22 cellular contexts compared by ENCODE assay signal in the genomic region with DNA sequence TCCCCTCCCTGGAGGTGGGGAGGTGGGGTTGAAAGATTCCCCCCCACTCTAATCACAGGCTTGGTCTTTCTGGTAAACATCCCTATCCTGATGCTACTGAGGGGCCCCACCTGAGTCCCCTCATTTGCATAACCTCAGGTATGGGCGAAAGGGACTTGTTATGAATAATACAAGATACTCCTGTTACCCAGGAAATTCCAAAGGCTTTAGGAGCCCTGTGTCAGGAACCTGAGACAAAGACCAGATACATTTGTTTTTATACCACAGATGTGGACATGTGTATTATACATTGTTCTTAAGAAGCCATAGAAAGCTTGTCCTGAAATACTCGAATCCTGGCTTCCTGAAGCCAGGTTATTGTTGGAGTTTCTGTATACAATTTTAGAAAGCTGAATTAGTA.
"Had no signal": no experiment of that assay in that cellular context is flagged by ENCODE, and none has a peak within 500 bp of the region (broad histone marks: within the 10 kb centered on the region; RNA-seq: fewer than 3 reads in every experiment).

No MANE protein-coding gene starts in this region.

- H3K27ac ChIP-seq: dorsolateral prefrontal cortex, esophagus squamous epithelium, left lung, prostate gland, right atrium auricular region, thoracic aorta, tibial nerve, upper lobe of right lung, uterus had no signal

- H3K4me3 ChIP-seq: dorsolateral prefrontal cortex, esophagus squamous epithelium, left lung, prostate gland, right atrium auricular region, thoracic aorta, tibial nerve, upper lobe of right lung, uterus had no signal

- DNase-seq: dorsolateral prefrontal cortex; effector CD4-positive, alpha-beta T cell; esophagus squamous epithelium; kidney; left cardiac atrium; left lung; naive thymus-derived CD8-positive, alpha-beta T cell; nephron progenitor cell; nucleus accumbens; stimulated activated CD4-positive, alpha-beta T cell treated with anti-CD3 and anti-CD28 coated beads, Interleukin-2, amount 100 ng/mL, for 24 hours; stimulated activated CD4-positive, alpha-beta T cell treated with anti-CD3 and anti-CD28 coated beads, Interleukin-4, amount 100 ng/mL, for 24 hours; stimulated activated naive CD8-positive, alpha-beta T cell treated with anti-CD3 and anti-CD28 coated beads, Interleukin-15, Interleukin-2, amounts not matched to agents 100 U/mL and 50 U/mL, for 24 hours; upper lobe of right lung; uterus had no signal

- H3K9me3 ChIP-seq: esophagus squamous epithelium, left lung, prostate gland, right atrium auricular region, thoracic aorta, tibial nerve, upper lobe of right lung, uterus had no signal

- H3K4me1 ChIP-seq: uterus had no signal

- H3K27me3 ChIP-seq: dorsolateral prefrontal cortex, esophagus squamous epithelium, left lung, right atrium auricular region, tibial nerve, upper lobe of right lung, uterus had no signal

- ATAC-seq: left cardiac atrium; left lung; naive thymus-derived CD8-positive, alpha-beta T cell; sciatic nerve; stimulated activated effector memory CD8-positive, alpha-beta T cell treated with anti-CD3 and anti-CD28 coated beads, Interleukin-12 subunit alpha, Interleukin-12 subunit beta, amount 100 ng/mL, for 72 hours; stimulated activated naive CD8-positive, alpha-beta T cell treated with anti-CD3 and anti-CD28 coated beads, Interleukin-15, Interleukin-2, amounts not matched to agents 100 U/mL and 50 U/mL, for 24 hours; upper lobe of right lung had no signal

- FAIRE-seq: colon, frontal cortex, kidney had no signal

- H3K36me3 ChIP-seq: esophagus squamous epithelium, left lung, prostate gland, right atrium auricular region, thoracic aorta, tibial nerve, upper lobe of right lung, uterus had no signal
